ENCODE assay signal across 1 cellular context in genomic region chr14:73996731-73997107, GRCh38.
TF ChIP-seq lines count a peak whose summit lies in the region.

No MANE protein-coding gene starts in this region.

TF ChIP-seq in HepG2, 621 proteins besides CTCF, POLR2A, EP300 and RAD21 (continued from another document and continues in another):
- TF ChIP-seq FOXO1 (CRISPR knock-in tag; IDR thresholded peaks at IDR 0.05) (peak; percentile 41; the same call in 1 of the 2 replicates), GLI4 (CRISPR knock-in tag; IDR thresholded peaks at IDR 0.05; ENCODE audit: borderline replicate concordance) (no peak), AKAP8 (CRISPR knock-in tag; IDR thresholded peaks at IDR 0.05) (no peak), ZSCAN25 (CRISPR knock-in tag; IDR thresholded peaks at IDR 0.05) (no peak), ZFP91 (CRISPR knock-in tag; IDR thresholded peaks at IDR 0.05; ENCODE audit: borderline replicate concordance) (no peak), ZNF891 (CRISPR knock-in tag; IDR thresholded peaks at IDR 0.05) (no peak), ELF4 (CRISPR knock-in tag; IDR thresholded peaks at IDR 0.05; ENCODE audit: borderline replicate concordance) (no peak), NR2F2 (IDR thresholded peaks at IDR 0.05; ENCODE audit: borderline replicate concordance, low read depth) (peak; percentile 88), ZNF749 (CRISPR knock-in tag; IDR thresholded peaks at IDR 0.05; ENCODE audit: borderline replicate concordance) (no peak), ZNF343 (CRISPR knock-in tag; IDR thresholded peaks at IDR 0.05) (no peak), CC2D1A (CRISPR knock-in tag; IDR thresholded peaks at IDR 0.05) (no peak), SUZ12 (IDR thresholded peaks at IDR 0.05; ENCODE audit: low read depth, low read length) (no peak), THAP9 (CRISPR knock-in tag; IDR thresholded peaks at IDR 0.05; ENCODE audit: borderline replicate concordance) (no peak), TRIM24 (CRISPR knock-in tag; IDR thresholded peaks at IDR 0.05) (no peak), ZFAT (CRISPR knock-in tag; conservative IDR thresholded peaks at IDR 0.05) (no peak), ZBTB3 (CRISPR knock-in tag; IDR thresholded peaks at IDR 0.05; ENCODE audit: borderline replicate concordance, low read depth) (no peak), HMG20B (CRISPR knock-in tag; conservative IDR thresholded peaks at IDR 0.05) (peak; percentile 61; the same call in 1 of the 2 replicates), NFATC3 (CRISPR knock-in tag; IDR thresholded peaks at IDR 0.05) (no peak), MXD1 (CRISPR knock-in tag; IDR thresholded peaks at IDR 0.05) (no peak), ZNF101 (CRISPR knock-in tag; IDR thresholded peaks at IDR 0.05; ENCODE audit: borderline replicate concordance, low read depth) (no peak), ZSCAN29 (CRISPR knock-in tag; conservative IDR thresholded peaks at IDR 0.05) (no peak), PLRG1 (conservative IDR thresholded peaks at IDR 0.05) (no peak), SCMH1 (CRISPR knock-in tag; IDR thresholded peaks at IDR 0.05; ENCODE audit: borderline replicate concordance) (no peak), SP4 (CRISPR knock-in tag; IDR thresholded peaks at IDR 0.05) (0 out of 2 replicates have a peak, but pooled peaks have one; percentile 13), ELK4 (CRISPR knock-in tag; IDR thresholded peaks at IDR 0.05; ENCODE audit: borderline replicate concordance) (no peak), ZNF33A (CRISPR knock-in tag; IDR thresholded peaks at IDR 0.05; ENCODE audit: borderline replicate concordance) (no peak), MTF1 (CRISPR knock-in tag; IDR thresholded peaks at IDR 0.05) (no peak), ZNF10 (CRISPR knock-in tag; IDR thresholded peaks at IDR 0.05; ENCODE audit: borderline replicate concordance, low read depth) (no peak), ZNF550 (CRISPR knock-in tag; IDR thresholded peaks at IDR 0.05; ENCODE audit: borderline replicate concordance) (no peak), ZSCAN12 (CRISPR knock-in tag; IDR thresholded peaks at IDR 0.05) (no peak), HCFC1 (IDR thresholded peaks at IDR 0.05; ENCODE audit: low read depth, low read length) (no peak), CBX2 (IDR thresholded peaks at IDR 0.05; ENCODE audit: low read depth, low read length) (no peak), CBX2 (CRISPR knock-in tag; IDR thresholded peaks at IDR 0.05; ENCODE audit: low read depth) (no peak), TP53 (CRISPR knock-in tag; conservative IDR thresholded peaks at IDR 0.05) (no peak), ZSCAN20 (CRISPR knock-in tag; IDR thresholded peaks at IDR 0.05; ENCODE audit: borderline replicate concordance) (no peak), SYNCRIP (IDR thresholded peaks at IDR 0.05; ENCODE audit: insufficient read depth, low read depth, low read length) (no peak), ZNF335 (CRISPR knock-in tag; IDR thresholded peaks at IDR 0.05) (no peak; the same call in 1 of the 2 replicates), CHCHD3 (CRISPR knock-in tag; IDR thresholded peaks at IDR 0.05) (no peak; the same call in 1 of the 2 replicates)
- TF ChIP-seq, protein P1, sequence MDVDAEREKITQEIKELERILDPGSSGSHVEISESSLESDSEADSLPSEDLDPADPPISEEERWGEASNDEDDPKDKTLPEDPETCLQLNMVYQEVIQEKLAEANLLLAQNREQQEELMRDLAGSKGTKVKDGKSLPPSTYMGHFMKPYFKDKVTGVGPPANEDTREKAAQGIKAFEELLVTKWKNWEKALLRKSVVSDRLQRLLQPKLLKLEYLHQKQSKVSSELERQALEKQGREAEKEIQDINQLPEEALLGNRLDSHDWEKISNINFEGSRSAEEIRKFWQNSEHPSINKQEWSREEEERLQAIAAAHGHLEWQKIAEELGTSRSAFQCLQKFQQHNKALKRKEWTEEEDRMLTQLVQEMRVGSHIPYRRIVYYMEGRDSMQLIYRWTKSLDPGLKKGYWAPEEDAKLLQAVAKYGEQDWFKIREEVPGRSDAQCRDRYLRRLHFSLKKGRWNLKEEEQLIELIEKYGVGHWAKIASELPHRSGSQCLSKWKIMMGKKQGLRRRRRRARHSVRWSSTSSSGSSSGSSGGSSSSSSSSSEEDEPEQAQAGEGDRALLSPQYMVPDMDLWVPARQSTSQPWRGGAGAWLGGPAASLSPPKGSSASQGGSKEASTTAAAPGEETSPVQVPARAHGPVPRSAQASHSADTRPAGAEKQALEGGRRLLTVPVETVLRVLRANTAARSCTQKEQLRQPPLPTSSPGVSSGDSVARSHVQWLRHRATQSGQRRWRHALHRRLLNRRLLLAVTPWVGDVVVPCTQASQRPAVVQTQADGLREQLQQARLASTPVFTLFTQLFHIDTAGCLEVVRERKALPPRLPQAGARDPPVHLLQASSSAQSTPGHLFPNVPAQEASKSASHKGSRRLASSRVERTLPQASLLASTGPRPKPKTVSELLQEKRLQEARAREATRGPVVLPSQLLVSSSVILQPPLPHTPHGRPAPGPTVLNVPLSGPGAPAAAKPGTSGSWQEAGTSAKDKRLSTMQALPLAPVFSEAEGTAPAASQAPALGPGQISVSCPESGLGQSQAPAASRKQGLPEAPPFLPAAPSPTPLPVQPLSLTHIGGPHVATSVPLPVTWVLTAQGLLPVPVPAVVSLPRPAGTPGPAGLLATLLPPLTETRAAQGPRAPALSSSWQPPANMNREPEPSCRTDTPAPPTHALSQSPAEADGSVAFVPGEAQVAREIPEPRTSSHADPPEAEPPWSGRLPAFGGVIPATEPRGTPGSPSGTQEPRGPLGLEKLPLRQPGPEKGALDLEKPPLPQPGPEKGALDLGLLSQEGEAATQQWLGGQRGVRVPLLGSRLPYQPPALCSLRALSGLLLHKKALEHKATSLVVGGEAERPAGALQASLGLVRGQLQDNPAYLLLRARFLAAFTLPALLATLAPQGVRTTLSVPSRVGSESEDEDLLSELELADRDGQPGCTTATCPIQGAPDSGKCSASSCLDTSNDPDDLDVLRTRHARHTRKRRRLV (CRISPR knock-in tag; IDR thresholded peaks at IDR 0.05): no peak
- TF ChIP-seq, protein P2, sequence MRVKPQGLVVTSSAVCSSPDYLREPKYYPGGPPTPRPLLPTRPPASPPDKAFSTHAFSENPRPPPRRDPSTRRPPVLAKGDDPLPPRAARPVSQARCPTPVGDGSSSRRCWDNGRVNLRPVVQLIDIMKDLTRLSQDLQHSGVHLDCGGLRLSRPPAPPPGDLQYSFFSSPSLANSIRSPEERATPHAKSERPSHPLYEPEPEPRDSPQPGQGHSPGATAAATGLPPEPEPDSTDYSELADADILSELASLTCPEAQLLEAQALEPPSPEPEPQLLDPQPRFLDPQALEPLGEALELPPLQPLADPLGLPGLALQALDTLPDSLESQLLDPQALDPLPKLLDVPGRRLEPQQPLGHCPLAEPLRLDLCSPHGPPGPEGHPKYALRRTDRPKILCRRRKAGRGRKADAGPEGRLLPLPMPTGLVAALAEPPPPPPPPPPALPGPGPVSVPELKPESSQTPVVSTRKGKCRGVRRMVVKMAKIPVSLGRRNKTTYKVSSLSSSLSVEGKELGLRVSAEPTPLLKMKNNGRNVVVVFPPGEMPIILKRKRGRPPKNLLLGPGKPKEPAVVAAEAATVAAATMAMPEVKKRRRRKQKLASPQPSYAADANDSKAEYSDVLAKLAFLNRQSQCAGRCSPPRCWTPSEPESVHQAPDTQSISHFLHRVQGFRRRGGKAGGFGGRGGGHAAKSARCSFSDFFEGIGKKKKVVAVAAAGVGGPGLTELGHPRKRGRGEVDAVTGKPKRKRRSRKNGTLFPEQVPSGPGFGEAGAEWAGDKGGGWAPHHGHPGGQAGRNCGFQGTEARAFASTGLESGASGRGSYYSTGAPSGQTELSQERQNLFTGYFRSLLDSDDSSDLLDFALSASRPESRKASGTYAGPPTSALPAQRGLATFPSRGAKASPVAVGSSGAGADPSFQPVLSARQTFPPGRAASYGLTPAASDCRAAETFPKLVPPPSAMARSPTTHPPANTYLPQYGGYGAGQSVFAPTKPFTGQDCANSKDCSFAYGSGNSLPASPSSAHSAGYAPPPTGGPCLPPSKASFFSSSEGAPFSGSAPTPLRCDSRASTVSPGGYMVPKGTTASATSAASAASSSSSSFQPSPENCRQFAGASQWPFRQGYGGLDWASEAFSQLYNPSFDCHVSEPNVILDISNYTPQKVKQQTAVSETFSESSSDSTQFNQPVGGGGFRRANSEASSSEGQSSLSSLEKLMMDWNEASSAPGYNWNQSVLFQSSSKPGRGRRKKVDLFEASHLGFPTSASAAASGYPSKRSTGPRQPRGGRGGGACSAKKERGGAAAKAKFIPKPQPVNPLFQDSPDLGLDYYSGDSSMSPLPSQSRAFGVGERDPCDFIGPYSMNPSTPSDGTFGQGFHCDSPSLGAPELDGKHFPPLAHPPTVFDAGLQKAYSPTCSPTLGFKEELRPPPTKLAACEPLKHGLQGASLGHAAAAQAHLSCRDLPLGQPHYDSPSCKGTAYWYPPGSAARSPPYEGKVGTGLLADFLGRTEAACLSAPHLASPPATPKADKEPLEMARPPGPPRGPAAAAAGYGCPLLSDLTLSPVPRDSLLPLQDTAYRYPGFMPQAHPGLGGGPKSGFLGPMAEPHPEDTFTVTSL (CRISPR knock-in tag; IDR thresholded peaks at IDR 0.05; ENCODE audit: borderline replicate concordance): peak; percentile 56; the same call in 1 of the 2 replicates
- TF ChIP-seq, protein P3, sequence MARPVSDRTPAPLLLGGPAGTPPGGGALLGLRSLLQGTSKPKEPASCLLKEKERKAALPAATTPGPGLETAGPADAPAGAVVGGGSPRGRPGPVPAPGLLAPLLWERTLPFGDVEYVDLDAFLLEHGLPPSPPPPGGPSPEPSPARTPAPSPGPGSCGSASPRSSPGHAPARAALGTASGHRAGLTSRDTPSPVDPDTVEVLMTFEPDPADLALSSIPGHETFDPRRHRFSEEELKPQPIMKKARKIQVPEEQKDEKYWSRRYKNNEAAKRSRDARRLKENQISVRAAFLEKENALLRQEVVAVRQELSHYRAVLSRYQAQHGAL (CRISPR knock-in tag; IDR thresholded peaks at IDR 0.05; ENCODE audit: not compliant biosample characterization): no peak
- TF ChIP-seq, protein P4, sequence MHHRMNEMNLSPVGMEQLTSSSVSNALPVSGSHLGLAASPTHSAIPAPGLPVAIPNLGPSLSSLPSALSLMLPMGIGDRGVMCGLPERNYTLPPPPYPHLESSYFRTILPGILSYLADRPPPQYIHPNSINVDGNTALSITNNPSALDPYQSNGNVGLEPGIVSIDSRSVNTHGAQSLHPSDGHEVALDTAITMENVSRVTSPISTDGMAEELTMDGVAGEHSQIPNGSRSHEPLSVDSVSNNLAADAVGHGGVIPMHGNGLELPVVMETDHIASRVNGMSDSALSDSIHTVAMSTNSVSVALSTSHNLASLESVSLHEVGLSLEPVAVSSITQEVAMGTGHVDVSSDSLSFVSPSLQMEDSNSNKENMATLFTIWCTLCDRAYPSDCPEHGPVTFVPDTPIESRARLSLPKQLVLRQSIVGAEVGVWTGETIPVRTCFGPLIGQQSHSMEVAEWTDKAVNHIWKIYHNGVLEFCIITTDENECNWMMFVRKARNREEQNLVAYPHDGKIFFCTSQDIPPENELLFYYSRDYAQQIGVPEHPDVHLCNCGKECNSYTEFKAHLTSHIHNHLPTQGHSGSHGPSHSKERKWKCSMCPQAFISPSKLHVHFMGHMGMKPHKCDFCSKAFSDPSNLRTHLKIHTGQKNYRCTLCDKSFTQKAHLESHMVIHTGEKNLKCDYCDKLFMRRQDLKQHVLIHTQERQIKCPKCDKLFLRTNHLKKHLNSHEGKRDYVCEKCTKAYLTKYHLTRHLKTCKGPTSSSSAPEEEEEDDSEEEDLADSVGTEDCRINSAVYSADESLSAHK (CRISPR knock-in tag; IDR thresholded peaks at IDR 0.05; ENCODE audit: borderline replicate concordance): no peak
- TF ChIP-seq, protein P5, sequence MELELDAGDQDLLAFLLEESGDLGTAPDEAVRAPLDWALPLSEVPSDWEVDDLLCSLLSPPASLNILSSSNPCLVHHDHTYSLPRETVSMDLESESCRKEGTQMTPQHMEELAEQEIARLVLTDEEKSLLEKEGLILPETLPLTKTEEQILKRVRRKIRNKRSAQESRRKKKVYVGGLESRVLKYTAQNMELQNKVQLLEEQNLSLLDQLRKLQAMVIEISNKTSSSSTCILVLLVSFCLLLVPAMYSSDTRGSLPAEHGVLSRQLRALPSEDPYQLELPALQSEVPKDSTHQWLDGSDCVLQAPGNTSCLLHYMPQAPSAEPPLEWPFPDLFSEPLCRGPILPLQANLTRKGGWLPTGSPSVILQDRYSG (CRISPR knock-in tag; IDR thresholded peaks at IDR 0.05): no peak
